In the genomic region with DNA sequence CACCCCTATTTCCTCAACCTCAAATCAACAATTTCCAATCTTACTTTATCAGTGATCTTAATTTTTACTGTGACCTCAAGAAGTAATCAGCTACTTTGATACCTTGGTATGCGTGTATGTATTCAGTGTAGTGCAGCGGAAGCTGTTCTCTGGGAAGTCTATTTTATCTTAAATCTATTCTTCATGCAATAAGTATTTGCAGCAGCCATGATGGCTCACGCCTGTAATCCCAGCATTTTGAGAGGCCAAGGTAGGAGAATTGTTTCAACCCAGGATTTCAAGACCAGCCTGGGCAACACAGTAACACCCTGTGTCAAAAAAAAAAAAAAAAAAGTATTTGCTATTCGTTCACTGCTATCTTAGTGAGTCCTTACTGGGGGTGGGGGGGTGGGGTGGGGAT, we compare ENCODE assay signal across 10 cellular contexts.
"Had no signal": no experiment of that assay in that cellular context is flagged by ENCODE, and none has a peak within 500 bp of the region (broad histone marks: within the 10 kb centered on the region; RNA-seq: fewer than 3 reads in every experiment).

No MANE protein-coding gene starts in this region.

- H3K9me3 Mint-ChIP-seq: activated B cell treated with CpG ODN at 0.5 μM for 24 hours; activated CD4-positive, alpha-beta T cell treated with anti-CD3 and anti-CD28 coated beads, Interleukin-2, amount 10 ng/mL, durations not matched to agents 24 days and 14 days; stimulated activated memory B cell treated with anti-CD40 and anti-IgM and Interleukin-4, amounts not matched to agents 10 μg/mL and 1 μg/mL and 100 μg/mL, for 72 hours had no signal

- H3K27me3 Mint-ChIP-seq: activated B cell treated with CpG ODN at 0.5 μM for 24 hours; activated CD4-positive, alpha-beta T cell treated with anti-CD3 and anti-CD28 coated beads, Interleukin-2, amount 10 ng/mL, durations not matched to agents 24 days and 14 days; stimulated activated memory B cell treated with anti-CD40 and anti-IgM and Interleukin-4, amounts not matched to agents 10 μg/mL and 1 μg/mL and 100 μg/mL, for 72 hours had no signal

- H2AFZ ChIP-seq: parathyroid adenoma had no signal

- ATAC-seq: lower lobe of right lung; stimulated activated memory B cell treated with anti-CD40 and anti-IgM and Interleukin-4, amounts not matched to agents 10 μg/mL and 1 μg/mL and 100 μg/mL, for 72 hours had no signal

- H3K79me2 ChIP-seq: parathyroid adenoma had no signal

- H3K27me3 ChIP-seq: dorsolateral prefrontal cortex, SJCRH30, thyroid gland had no signal

- H3K9ac ChIP-seq: parathyroid adenoma had no signal

- H3K4me3 Mint-ChIP-seq: activated B cell treated with CpG ODN at 0.5 μM for 24 hours; activated CD4-positive, alpha-beta T cell treated with anti-CD3 and anti-CD28 coated beads, Interleukin-2, amount 10 ng/mL, durations not matched to agents 24 days and 14 days; stimulated activated memory B cell treated with anti-CD40 and anti-IgM and Interleukin-4, amounts not matched to agents 10 μg/mL and 1 μg/mL and 100 μg/mL, for 72 hours had no signal

- H3K27ac Mint-ChIP-seq: activated B cell treated with CpG ODN at 0.5 μM for 24 hours; activated CD4-positive, alpha-beta T cell treated with anti-CD3 and anti-CD28 coated beads, Interleukin-2, amount 10 ng/mL, durations not matched to agents 24 days and 14 days; stimulated activated memory B cell treated with anti-CD40 and anti-IgM and Interleukin-4, amounts not matched to agents 10 μg/mL and 1 μg/mL and 100 μg/mL, for 72 hours had no signal

- H3K4me3 ChIP-seq: dorsolateral prefrontal cortex, lower lobe of right lung, SJCRH30, thyroid gland had no signal

- H3K4me1 ChIP-seq: parathyroid adenoma, SJCRH30 had no signal

- DNase-seq: activated B cell treated with CpG ODN at 0.5 μM for 24 hours; activated CD4-positive, alpha-beta T cell treated with anti-CD3 and anti-CD28 coated beads, Interleukin-2, amount 10 ng/mL, durations not matched to agents 24 days and 14 days; activated CD8-positive, alpha-beta memory T cell treated with anti-CD3 and anti-CD28 coated beads for 24 hours; aorta; dorsolateral prefrontal cortex; lower lobe of right lung; SJCRH30; thyroid gland had no signal

- H3K9me3 ChIP-seq: lower lobe of right lung, SJCRH30, thyroid gland had no signal

- H3K27ac ChIP-seq: dorsolateral prefrontal cortex, lower lobe of right lung, parathyroid adenoma, SJCRH30 had no signal
